In the genomic region with DNA sequence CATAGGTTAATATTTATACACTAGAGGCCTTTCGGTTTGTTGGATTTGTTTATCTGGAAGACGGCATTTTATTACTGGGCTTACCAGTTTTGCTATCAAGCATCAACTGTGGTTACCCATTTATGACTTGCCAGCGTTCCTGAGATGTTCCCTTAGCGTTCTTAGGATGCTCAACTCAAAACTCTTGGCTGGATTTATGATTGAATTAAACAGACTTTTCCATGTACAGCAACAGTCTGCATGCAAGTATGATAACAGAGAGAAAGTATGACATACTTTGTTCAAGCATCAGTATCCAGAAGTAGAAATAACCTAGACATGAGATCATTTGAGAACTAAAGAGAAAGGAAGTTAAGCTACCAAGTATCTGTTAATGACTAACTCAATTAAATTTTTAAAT, we compare ENCODE assay signal across 15 cellular contexts. TPM values are rescaled to one million over a fixed set of nuclear protein-coding genes. Genes with fewer than 3 reads are reported as not detected.
DNase-seq lines count a peak whose midpoint lies in the region; ATAC-seq, FAIRE-seq and TF ChIP-seq lines count a peak whose summit lies in the region.
"Had no signal": no experiment of that assay in that cellular context is flagged by ENCODE, and none has a peak within 500 bp of the region (broad histone marks: within the 10 kb centered on the region; RNA-seq: fewer than 3 reads in every experiment).

No MANE protein-coding gene starts in this region.

- no peak overlapping the region for H3K4me3 ChIP-seq in astrocyte of the spinal cord (ENCODE audit: low read depth, low read length)
- H3K4me3 ChIP-seq in hepatocyte: no peak overlapping the region
- no peak overlapping the region for H3K4me3 ChIP-seq in small intestine (ENCODE audit: low read depth in 1 of 2, low read length in 2 of 2)
- H3K4me3 ChIP-seq in MG63: no peak overlapping the region

- H3K79me2 ChIP-seq in hepatocyte: peaks cover 86% of the 10 kb centered on the region

- H3K9me2 ChIP-seq in hepatocyte (replicated peaks; ENCODE audit: insufficient read depth): no peaks in the 10 kb centered on the region

- H3K4me1 ChIP-seq in hepatocyte (ENCODE audit: insufficient read depth): peaks cover 8% of the 10 kb centered on the region
- H3K4me1 ChIP-seq in small intestine (ENCODE audit: control insufficient read depth in 2 of 2, insufficient read depth in 1 of 2, low read depth in 1 of 2, low read length in 1 of 2): peaks cover 0 to 5% of the 10 kb centered on the region in 2 donors

- FAIRE-seq in small intestine (lab: Jason Lieb, UNC): no peak

- H3K9me3 ChIP-seq in hepatocyte (ENCODE audit: low read depth) (peaks cover 5% of the 10 kb centered on the region), small intestine (ENCODE audit: control insufficient read depth, low read depth) (no peaks in the 10 kb centered on the region), MG63 (peaks cover 21% of the 10 kb centered on the region)

- TF ChIP-seq CTCF in astrocyte of the spinal cord (IDR thresholded peaks at IDR 0.05; ENCODE audit: low read depth, low read length) (no peak), hepatocyte (IDR thresholded peaks at IDR 0.05; ENCODE audit: poor library complexity) (no peak)

- ATAC-seq in HG02623 (IDR thresholded peaks at IDR 0.05; ENCODE audit: unreplicated experiment): no peak
- ATAC-seq in HG03045 (IDR thresholded peaks at IDR 0.05; ENCODE audit: unreplicated experiment): no peak
- ATAC-seq: activated CD8-positive, alpha-beta T cell treated with anti-CD3 and anti-CD28 coated beads, Interleukin-2, amount 10 ng/mL, durations not matched to agents 7 days and 5 days; activated naive CD4-positive, alpha-beta T cell treated with anti-CD3 and anti-CD28 coated beads, Interleukin-2, amount 50 U/mL, for 72 hours had no signal

- H3K36me3 ChIP-seq in hepatocyte (replicated peaks; ENCODE audit: insufficient read depth, low read depth): no peaks in the 10 kb centered on the region
- no peaks in the 10 kb centered on the region for H3K36me3 ChIP-seq in small intestine (ENCODE audit: control insufficient read depth in 2 of 2, insufficient read depth in 2 of 2, low read length in 2 of 2)
- H3K36me3 ChIP-seq in MG63: peaks cover 3% of the 10 kb centered on the region; the same call in 1 of the 2 replicates

- in situ Hi-C loops in astrocyte of the spinal cord (cut with HindIII; ENCODE audit: low sequenced_read_pairs): no loop called here

- H3K27ac ChIP-seq in hepatocyte: peak overlapping the region; percentile 59
- H3K27ac ChIP-seq in small intestine (ENCODE audit: low read depth in 1 of 2, low read length in 1 of 2): no peak overlapping the region

- WGBS in hepatocyte (ENCODE audit: low lambda C conversion rate, missing lambda C conversion rate): 30% methylated on average over 4 of the region's 4 CpGs
- WGBS in small intestine, 3 donors: 12 to 47% (median 32%) methylated on average over 4 of the region's 4 CpGs

- DNase-seq in GM04504 (ENCODE audit: low read depth): peak; percentile 92
- DNase-seq in astrocyte of the spinal cord (ENCODE audit: low read depth, low spot score): peak; percentile 88
- DNase-seq in hepatocyte (ENCODE audit: low spot score): no peak
- DNase-seq in small intestine: peak; percentile 25
- DNase-seq in NCI-H345 treated with DMSO at 0.1 percent for 48 hours (lab: John Stamatoyannopoulos, UW; ENCODE audit: unreplicated experiment): no peak
- no peak for DNase-seq in MG63
- DNase-seq: activated CD8-positive, alpha-beta T cell treated with anti-CD3 and anti-CD28 coated beads, Interleukin-2, amount 10 ng/mL, durations not matched to agents 7 days and 5 days; endodermal cell; NCI-H187 treated with DMSO at 0.1 percent for 48 hours; posterior cingulate gyrus; T-helper 2 cell had no signal

- H3K4me2 ChIP-seq in hepatocyte: peak overlapping the region; percentile 31

- no peaks in the 10 kb centered on the region for H4K20me1 ChIP-seq in hepatocyte (ENCODE audit: insufficient read depth, poor library complexity, severe bottlenecking)

- no peaks in the 10 kb centered on the region for H3K27me3 ChIP-seq in hepatocyte
- H3K27me3 ChIP-seq in small intestine (ENCODE audit: control insufficient read depth in 2 of 2, insufficient read depth in 2 of 2, low read length in 2 of 2): no peaks in the 10 kb centered on the region
- no peaks in the 10 kb centered on the region for H3K27me3 ChIP-seq in MG63

- H2AFZ ChIP-seq in hepatocyte: no peak overlapping the region

RNA-seq across cellular contexts. Expression of a gene that starts 29.9 kb away (rescaled TPM):
- total RNA-seq in hepatocyte: not detected in 2 replicates
- polyA plus RNA-seq in hepatocyte (0.94 TPM in 1 of 2 replicates, not detected in the other), small intestine (not detected)
- total RNA-seq in MG63 (2014; rRNA removed; shearing (Covaris generic); ENCODE audit: low replicate concordance): not detected in 2 replicates
- total RNA-seq: activated CD8-positive, alpha-beta T cell treated with anti-CD3 and anti-CD28 coated beads, Interleukin-2, amount 10 ng/mL, durations not matched to agents 7 days and 5 days; activated naive CD4-positive, alpha-beta T cell treated with anti-CD3 and anti-CD28 coated beads, Interleukin-2, amount 50 U/mL, for 72 hours; endodermal cell had no signal
- polyA plus RNA-seq: IgD-negative memory B cell had no signal

Comparison
In these comparisons a context has a peak if more than half of its experiments do, and no peak if none do; other contexts are left out.
1. DNase-seq: peak in GM04504 (single experiment), astrocyte of the spinal cord (single experiment) and small intestine (single experiment); none in hepatocyte (single experiment), NCI-H345 treated with DMSO at 0.1 percent for 48 hours (single experiment) and MG63 (single experiment).